ENCODE assay signal across 8 cellular contexts in the genomic region with DNA sequence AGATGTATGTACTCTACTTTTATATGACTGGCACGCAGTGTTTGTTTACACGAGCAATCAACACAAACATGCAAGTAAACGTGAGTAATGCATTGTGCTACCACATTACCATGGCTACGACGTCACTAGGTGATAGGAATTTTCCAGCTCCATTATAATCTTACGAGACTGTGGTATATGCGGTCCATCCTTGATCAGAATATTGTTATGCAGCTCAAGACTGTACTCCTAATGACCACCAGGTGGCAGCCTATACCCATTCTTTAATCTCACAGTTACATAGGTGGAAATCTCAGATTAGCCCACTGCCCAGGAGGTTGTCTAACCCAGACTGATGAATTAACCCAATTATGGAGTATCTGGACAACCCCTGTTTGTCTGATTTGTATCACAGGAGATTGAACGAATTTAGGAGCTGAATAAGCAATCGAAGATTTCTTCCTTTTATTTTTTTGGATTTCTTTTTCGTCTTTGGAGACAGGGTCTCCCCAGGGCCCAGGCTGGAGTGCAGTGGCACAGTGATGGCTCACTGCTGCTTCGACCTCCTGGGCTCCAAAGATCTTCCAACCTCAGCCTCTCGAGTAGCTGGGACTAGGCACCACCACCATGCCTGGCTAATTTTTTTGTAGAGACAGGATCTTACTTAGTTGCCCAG. TPM values are rescaled to one million over a fixed set of nuclear protein-coding genes. Genes with fewer than 3 reads are reported as not detected.
DNase-seq lines count a peak whose midpoint lies in the region; ATAC-seq and TF ChIP-seq lines count a peak whose summit lies in the region.

No MANE protein-coding gene starts in this region.

- H3K4me1 Mint-ChIP-seq in stimulated activated naive CD8-positive, alpha-beta T cell treated with anti-CD3 and anti-CD28 coated beads, Interleukin-15, amount 100 ng/mL, for 72 hours: peaks cover 56% of the 10 kb centered on the region

- peaks cover 6% of the 10 kb centered on the region for H3K27me3 ChIP-seq in lower lobe of right lung (ENCODE audit: low read depth)

- peak; percentile 48 for ATAC-seq in GM18870 (IDR thresholded peaks at IDR 0.05; ENCODE audit: unreplicated experiment)
- ATAC-seq in HG03439 (IDR thresholded peaks at IDR 0.05; ENCODE audit: unreplicated experiment): peak; percentile 59
- peak; percentile 81 to 85 for ATAC-seq in lower lobe of right lung
- peak; percentile 80 for ATAC-seq in stimulated activated naive CD8-positive, alpha-beta T cell treated with anti-CD3 and anti-CD28 coated beads, Interleukin-15, amount 100 ng/mL, for 72 hours

- DNase-seq in AG20443 (ENCODE audit: low spot score) (peak; percentile 71), NCI-H510A (lab: John Stamatoyannopoulos, UW) (peak; percentile 39), ecto neural progenitor cell (ENCODE audit: low spot score) (peak; percentile 65), lower lobe of right lung (no peak)
- peak; percentile 30 for DNase-seq in activated CD4-positive, alpha-beta T cell treated with anti-CD3 and anti-CD28 coated beads for 1 hour
- DNase-seq in stimulated activated naive CD8-positive, alpha-beta T cell treated with anti-CD3 and anti-CD28 coated beads, Interleukin-15, amount 100 ng/mL, for 72 hours: peak; percentile 55 to 64

- no peaks in the 10 kb centered on the region for H3K4me1 ChIP-seq in lower lobe of right lung

- H3K27ac ChIP-seq in lower lobe of right lung: no peak overlapping the region

- H3K4me3 Mint-ChIP-seq in stimulated activated naive CD8-positive, alpha-beta T cell treated with anti-CD3 and anti-CD28 coated beads, Interleukin-15, amount 100 ng/mL, for 72 hours: no peak overlapping the region

- no peak overlapping the region for H3K4me3 ChIP-seq in lower lobe of right lung

- H3K9me3 Mint-ChIP-seq in stimulated activated naive CD8-positive, alpha-beta T cell treated with anti-CD3 and anti-CD28 coated beads, Interleukin-15, amount 100 ng/mL, for 72 hours: no peaks in the 10 kb centered on the region

- H3K27me3 Mint-ChIP-seq in stimulated activated naive CD8-positive, alpha-beta T cell treated with anti-CD3 and anti-CD28 coated beads, Interleukin-15, amount 100 ng/mL, for 72 hours: no peaks in the 10 kb centered on the region

- peak overlapping the region in 1 of 2 donors; percentile 43 for H3K27ac Mint-ChIP-seq in stimulated activated naive CD8-positive, alpha-beta T cell treated with anti-CD3 and anti-CD28 coated beads, Interleukin-15, amount 100 ng/mL, for 72 hours

- intact Hi-C loops in lower lobe of right lung (cut with DNase I): loop anchor here (5.0 kb wide), 1 partner anchor 79 kb away; no protein-coding TSS in a partner anchor

- TF ChIP-seq CTCF in lower lobe of right lung (IDR thresholded peaks at IDR 0.05): peak; percentile 89

- H3K36me3 ChIP-seq in lower lobe of right lung: no peaks in the 10 kb centered on the region

- no peaks in the 10 kb centered on the region for H3K9me3 ChIP-seq in lower lobe of right lung

RNA-seq across cellular contexts. Expression of a gene that starts 8.7 kb away (rescaled TPM):
- total RNA-seq in lower lobe of right lung: 5.0 TPM

RNA-seq across cellular contexts. Expression of a gene that starts 26.5 kb away (rescaled TPM):
- total RNA-seq in lower lobe of right lung: not detected
